ENCODE assay signal across 17 cellular contexts in the genomic region with DNA sequence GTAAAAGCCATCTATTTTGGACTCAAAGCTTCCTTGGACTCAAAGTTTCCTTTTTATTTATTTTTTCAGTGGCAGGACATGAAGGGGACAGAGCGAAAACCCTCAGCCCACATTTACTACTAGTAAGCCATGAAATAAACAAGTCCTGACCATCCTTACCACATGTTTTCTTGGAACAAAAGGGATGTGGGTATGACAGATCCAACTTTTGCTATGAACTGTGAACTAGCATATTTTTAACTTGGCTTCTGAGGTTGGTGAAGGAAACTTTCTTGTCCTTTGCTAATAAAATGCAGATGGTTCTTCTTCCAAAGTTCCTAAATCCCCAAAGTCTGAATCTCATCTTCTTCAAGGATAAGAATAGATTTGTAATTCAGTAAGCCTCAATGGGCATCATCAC.
DNase-seq lines count a peak whose midpoint lies in the region; ATAC-seq, FAIRE-seq and TF ChIP-seq lines count a peak whose summit lies in the region.
"Had no signal": no experiment of that assay in that cellular context is flagged by ENCODE, and none has a peak within 500 bp of the region (broad histone marks: within the 10 kb centered on the region; RNA-seq: fewer than 3 reads in every experiment).

No MANE protein-coding gene starts in this region.

- peaks cover 8% of the 10 kb centered on the region for H3K9me3 Mint-ChIP-seq in astrocyte (ENCODE audit: unreplicated experiment)
- H3K9me3 Mint-ChIP-seq: GM23338, H9 had no signal

- FAIRE-seq in astrocyte (lab: Jason Lieb, UNC): no peak
- FAIRE-seq: GM12878, GM18507, K562 had no signal

- H3K27ac Mint-ChIP-seq in astrocyte (ENCODE audit: unreplicated experiment): no peak overlapping the region
- H3K27ac Mint-ChIP-seq: CD4-positive, CD25-positive, alpha-beta regulatory T cell; GM23338; H9 had no signal

- 97% methylated on average over 1 of the region's 1 CpG for WGBS in SK-N-SH (ENCODE audit: low lambda C conversion rate)
- no CpG with 5 or more reads among the region's 1 CpG for WGBS in mesenchymal stem cell

- H3K9me2 ChIP-seq in SK-N-SH (no peaks in the 10 kb centered on the region), OCI-LY7 (ENCODE audit: insufficient read depth, low read length) (no peaks in the 10 kb centered on the region)

- no peak for TF ChIP-seq RAD21 in SK-N-SH (IDR thresholded peaks at IDR 0.05; ENCODE audit: low read length)

- no peak overlapping the region for H2BK15ac ChIP-seq in mesenchymal stem cell (ENCODE audit: low read depth, poor library complexity, severe bottlenecking)

- H3K4me1 Mint-ChIP-seq in astrocyte (ENCODE audit: low read depth, unreplicated experiment): peaks cover 1% of the 10 kb centered on the region
- H3K4me1 Mint-ChIP-seq: CD4-positive, CD25-positive, alpha-beta regulatory T cell; GM23338 had no signal

- no peaks in the 10 kb centered on the region for H3K36me3 Mint-ChIP-seq in astrocyte (ENCODE audit: low read depth, unreplicated experiment)
- H3K36me3 Mint-ChIP-seq: CD4-positive, CD25-positive, alpha-beta regulatory T cell had no signal

- no peak overlapping the region for H3K4me3 ChIP-seq in SK-N-SH (ENCODE audit: low read depth in 2 of 2, low read length in 1 of 2)
- no peak overlapping the region for H3K4me3 ChIP-seq in astrocyte (ENCODE audit: insufficient read depth, low read depth, low read length)
- H3K4me3 ChIP-seq in mesenchymal stem cell (ENCODE audit: insufficient read depth in 1 of 2, low read depth in 1 of 2, low read length in 2 of 2): no peak overlapping the region
- no peak overlapping the region for H3K4me3 ChIP-seq in colonic mucosa
- no peak overlapping the region for H3K4me3 ChIP-seq in OCI-LY7 (ENCODE audit: low read depth, low read length, poor library complexity, severe bottlenecking)
- H3K4me3 ChIP-seq: BLaER1 treated with 17β-estradiol and CSF1 and Interleukin-3, amounts not matched to agents 10 nM and 100 nM; GM12878; GM23338; K562 had no signal

- CTCF ChIA-PET in SK-N-SH (lab: Yijun Ruan, JAX) (interaction anchor here (0.7 kb wide), 1 partner anchor 1012 kb away, joined by 3 read pairs; no protein-coding TSS in a partner anchor), OCI-LY7 (lab: Charles Lee; ENCODE audit: unreplicated experiment) (no interaction called here)

- H3K4me1 ChIP-seq in SK-N-SH (ENCODE audit: control insufficient read depth in 1 of 2, insufficient read depth in 2 of 2, low read depth in 1 of 2, low read length in 1 of 2) (no peaks in the 10 kb centered on the region), astrocyte (ENCODE audit: insufficient read depth, low read length) (no peaks in the 10 kb centered on the region), mesenchymal stem cell (ENCODE audit: control insufficient read depth, insufficient read depth, low read depth, low read length) (no peaks in the 10 kb centered on the region), colonic mucosa (no peaks in the 10 kb centered on the region), OCI-LY7 (ENCODE audit: insufficient read depth, low read length, poor library complexity, severe bottlenecking) (no peaks in the 10 kb centered on the region)
- H3K4me1 ChIP-seq: BLaER1 treated with 17β-estradiol and CSF1 and Interleukin-3, amounts not matched to agents 10 nM and 100 nM had no signal

- H4K8ac ChIP-seq in mesenchymal stem cell (ENCODE audit: low read length): no peak overlapping the region

- H2BK5ac ChIP-seq in mesenchymal stem cell (ENCODE audit: low read depth, low read length, poor library complexity, severe bottlenecking): no peak overlapping the region

- H3K27me3 Mint-ChIP-seq in astrocyte (ENCODE audit: low read depth, unreplicated experiment): peaks cover 10% of the 10 kb centered on the region
- H3K27me3 Mint-ChIP-seq: CD4-positive, CD25-positive, alpha-beta regulatory T cell had no signal

- ATAC-seq in SK-N-SH treated with all-trans-retinoic acid at 6 μM for 48 hours: no peak
- ATAC-seq: GM12878, GM23338, K562 had no signal

- no peaks in the 10 kb centered on the region for H3F3A ChIP-seq in SK-N-SH (replicated peaks; ENCODE audit: insufficient read depth)

- H3K27me3 ChIP-seq in SK-N-SH (ENCODE audit: insufficient read depth): no peaks in the 10 kb centered on the region
- no peaks in the 10 kb centered on the region for H3K27me3 ChIP-seq in astrocyte (ENCODE audit: insufficient read depth, low read length)
- H3K27me3 ChIP-seq in mesenchymal stem cell (ENCODE audit: control insufficient read depth in 1 of 2, insufficient read depth in 1 of 2, low read length in 2 of 2): no peaks in the 10 kb centered on the region
- no peaks in the 10 kb centered on the region for H3K27me3 ChIP-seq in colonic mucosa
- H3K27me3 ChIP-seq: BLaER1 treated with 17β-estradiol and CSF1 and Interleukin-3, amounts not matched to agents 10 nM and 100 nM had no signal

- intact Hi-C loops in colonic mucosa (cut with DNase I) (no loop called here), OCI-LY7 (cut with micrococcal nuclease; ENCODE audit: unreplicated experiment) (loop anchor here (10.0 kb wide), 1 partner anchor 64 kb away; no protein-coding TSS in a partner anchor)

- H3K23ac ChIP-seq in mesenchymal stem cell (ENCODE audit: low read length in 2 of 2): no peak overlapping the region

- no TSS peak for BruUV-seq in OCI-LY7 (replicated peaks; lab: Mats Ljungman, UMichigan)

- no peak for DNase-seq in SK-N-SH
- DNase-seq in astrocyte (ENCODE audit: low read depth): peak; percentile 33
- DNase-seq in mesenchymal stem cell: no peak
- DNase-seq in colonic mucosa: no peak
- DNase-seq in OCI-LY7 (ENCODE audit: low spot score): no peak
- DNase-seq in T-helper 9 cell: no peak
- DNase-seq: CD4-positive, CD25-positive, alpha-beta regulatory T cell; DMS53; H9 had no signal

- POLR2A ChIA-PET in SK-N-SH (lab: Yijun Ruan, JAX): no interaction called here
- POLR2A ChIA-PET in OCI-LY7 (lab: Charles Lee): interaction anchor here (0.6 kb wide), 1 partner anchor 123 kb away, joined by 3 read pairs; no protein-coding TSS in a partner anchor

- H4K91ac ChIP-seq in mesenchymal stem cell (ENCODE audit: low read length): no peak overlapping the region

- no peak overlapping the region for H3K4me3 Mint-ChIP-seq in astrocyte (ENCODE audit: unreplicated experiment)
- H3K4me3 Mint-ChIP-seq: CD4-positive, CD25-positive, alpha-beta regulatory T cell; GM23338; H9 had no signal

- H3K79me2 ChIP-seq in SK-N-SH (ENCODE audit: insufficient read depth) (no peaks in the 10 kb centered on the region), astrocyte (ENCODE audit: insufficient read depth, low read length) (no peaks in the 10 kb centered on the region), OCI-LY7 (ENCODE audit: insufficient read depth, low read depth, low read length) (no peaks in the 10 kb centered on the region)

- H3K4me2 ChIP-seq in SK-N-SH (no peak overlapping the region), astrocyte (ENCODE audit: low read length) (no peak overlapping the region), mesenchymal stem cell (ENCODE audit: low read length, poor library complexity, severe bottlenecking) (no peak overlapping the region), OCI-LY7 (ENCODE audit: low read length) (no peak overlapping the region)
- H3K4me2 ChIP-seq: BLaER1 treated with 17β-estradiol and CSF1 and Interleukin-3, amounts not matched to agents 10 nM and 100 nM; GM23338 had no signal

- TF ChIP-seq EP300 in SK-N-SH (IDR thresholded peaks at IDR 0.05; ENCODE audit: borderline replicate concordance in 1 of 2, low read depth in 1 of 2, low read length in 1 of 2): no peak

- no peak overlapping the region for H2AK5ac ChIP-seq in mesenchymal stem cell (ENCODE audit: low read length, severe bottlenecking)

- H3K9me3 ChIP-seq in SK-N-SH: no peaks in the 10 kb centered on the region
- no peaks in the 10 kb centered on the region for H3K9me3 ChIP-seq in astrocyte (ENCODE audit: insufficient read depth, low read depth, low read length)
- no peaks in the 10 kb centered on the region for H3K9me3 ChIP-seq in mesenchymal stem cell (ENCODE audit: control insufficient read depth, low read length)
- no peaks in the 10 kb centered on the region for H3K9me3 ChIP-seq in colonic mucosa
- H3K9me3 ChIP-seq in OCI-LY7 (ENCODE audit: low read length): no peaks in the 10 kb centered on the region

- H2BK12ac ChIP-seq in mesenchymal stem cell (ENCODE audit: low read length in 2 of 2): no peak overlapping the region

- H3K79me1 ChIP-seq in mesenchymal stem cell (replicated peaks; ENCODE audit: low read length, poor library complexity, severe bottlenecking): no peaks in the 10 kb centered on the region

- H4K20me1 ChIP-seq in SK-N-SH (ENCODE audit: insufficient read depth): no peaks in the 10 kb centered on the region
- H4K20me1 ChIP-seq in astrocyte (ENCODE audit: insufficient read depth, low read length): no peaks in the 10 kb centered on the region
- no peaks in the 10 kb centered on the region for H4K20me1 ChIP-seq in OCI-LY7 (ENCODE audit: insufficient read depth, low read length)
- H4K20me1 ChIP-seq: BLaER1 treated with 17β-estradiol and CSF1 and Interleukin-3, amounts not matched to agents 10 nM and 100 nM had no signal

- H2BK120ac ChIP-seq in mesenchymal stem cell (ENCODE audit: low read depth, low read length): no peak overlapping the region

- TF ChIP-seq CTCF in SK-N-SH (IDR thresholded peaks at IDR 0.05): no peak
- no peak for TF ChIP-seq CTCF in astrocyte (IDR thresholded peaks at IDR 0.05; ENCODE audit: insufficient read depth, low read depth, low read length)
- no peak for TF ChIP-seq CTCF in colonic mucosa (IDR thresholded peaks at IDR 0.05)
- no peak for TF ChIP-seq CTCF in OCI-LY7 (conservative IDR thresholded peaks at IDR 0.05; ENCODE audit: low read length)

- H2AFZ ChIP-seq in SK-N-SH (ENCODE audit: low read depth) (peak overlapping the region; percentile 38; the same call in 1 of the 2 replicates), astrocyte (ENCODE audit: low read depth, low read length) (no peak overlapping the region), mesenchymal stem cell (ENCODE audit: low read depth, low read length) (no peak overlapping the region), OCI-LY7 (ENCODE audit: low read length) (no peak overlapping the region)
- H2AFZ ChIP-seq: GM23338 had no signal

- H3K4ac ChIP-seq in mesenchymal stem cell (ENCODE audit: low read depth in 1 of 2, low read length in 2 of 2): no peak overlapping the region

- no peak overlapping the region for H3K14ac ChIP-seq in mesenchymal stem cell (ENCODE audit: low read length in 2 of 2)

- no peaks in the 10 kb centered on the region for H3K36me3 ChIP-seq in SK-N-SH (replicated peaks in 1 of 2; ENCODE audit: control insufficient read depth in 1 of 2, insufficient read depth in 2 of 2, low read length in 1 of 2)
- H3K36me3 ChIP-seq in astrocyte (ENCODE audit: insufficient read depth, low read length): no peaks in the 10 kb centered on the region
- no peaks in the 10 kb centered on the region for H3K36me3 ChIP-seq in mesenchymal stem cell (ENCODE audit: control insufficient read depth in 1 of 2, insufficient read depth in 2 of 2, low read depth in 1 of 2, low read length in 2 of 2)
- H3K36me3 ChIP-seq in colonic mucosa: no peaks in the 10 kb centered on the region
- no peaks in the 10 kb centered on the region for H3K36me3 ChIP-seq in OCI-LY7 (ENCODE audit: insufficient read depth, low read length)
- H3K36me3 ChIP-seq: BLaER1 treated with 17β-estradiol and CSF1 and Interleukin-3, amounts not matched to agents 10 nM and 100 nM had no signal

- no peak overlapping the region for H3K27ac ChIP-seq in SK-N-SH (ENCODE audit: low read depth in 2 of 2, low read length in 1 of 2)
- H3K27ac ChIP-seq in astrocyte (ENCODE audit: low read depth, low read length): no peak overlapping the region
- H3K27ac ChIP-seq in mesenchymal stem cell (ENCODE audit: low read length, poor library complexity, severe bottlenecking): no peak overlapping the region
- H3K27ac ChIP-seq in colonic mucosa: no peak overlapping the region
- no peak overlapping the region for H3K27ac ChIP-seq in OCI-LY7 (ENCODE audit: low read depth, low read length, poor library complexity, severe bottlenecking)
- H3K27ac ChIP-seq: 22Rv1; BLaER1 treated with 17β-estradiol and CSF1 and Interleukin-3, amounts not matched to agents 10 nM and 100 nM; HL-60 had no signal

- H3K9ac ChIP-seq in SK-N-SH: no peak overlapping the region
- no peak overlapping the region for H3K9ac ChIP-seq in astrocyte (ENCODE audit: low read length)
- H3K9ac ChIP-seq in mesenchymal stem cell (ENCODE audit: low read length): peak overlapping the region; percentile 14
- no peak overlapping the region for H3K9ac ChIP-seq in colonic mucosa (ENCODE audit: low read depth in 2 of 2, low read length in 2 of 2)
- H3K9ac ChIP-seq: BLaER1 treated with 17β-estradiol and CSF1 and Interleukin-3, amounts not matched to agents 10 nM and 100 nM had no signal

- no peak overlapping the region for H3K18ac ChIP-seq in mesenchymal stem cell (ENCODE audit: low read depth in 1 of 2, low read length in 2 of 2)
